ENCODE assay signal across 24 cellular contexts in the genomic region with DNA sequence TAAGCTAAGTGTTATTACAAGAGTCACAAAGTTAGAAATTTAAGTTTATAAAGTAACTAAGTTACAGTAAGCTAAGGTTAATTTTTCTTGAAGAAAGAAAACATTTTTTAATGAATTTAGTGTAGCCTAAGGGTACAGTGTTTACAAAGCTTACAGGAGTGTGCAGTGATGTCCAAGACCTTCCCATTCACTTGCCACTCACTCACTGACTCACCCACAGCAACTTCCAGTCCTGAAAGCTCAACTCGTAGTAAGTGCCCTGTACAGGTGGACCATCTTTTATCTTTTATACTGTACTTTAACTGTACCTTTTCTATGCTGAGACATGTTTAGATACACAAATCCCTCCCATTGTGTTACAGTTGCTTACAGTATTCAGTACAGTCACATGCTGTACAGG.
"Had no signal": no experiment of that assay in that cellular context is flagged by ENCODE, and none has a peak within 500 bp of the region (broad histone marks: within the 10 kb centered on the region; RNA-seq: fewer than 3 reads in every experiment).

No MANE protein-coding gene starts in this region.

- H3K4me1 ChIP-seq: gastroesophageal sphincter, heart left ventricle, left lung, pancreas, right lobe of liver, suprapubic skin, vagina had no signal

- H3K4me3 ChIP-seq: gastroesophageal sphincter, heart left ventricle, hepatocyte, left lung, mucosa of descending colon, pancreas, right lobe of liver, suprapubic skin, transverse colon, vagina had no signal

- DNase-seq: effector CD8-positive, alpha-beta T cell; erythroblast; heart left ventricle; kidney; left cardiac atrium; left lung; mesenchymal stem cell; mucosa of descending colon; naive B cell; pancreas; right lobe of liver; small intestine; stimulated activated CD4-positive, alpha-beta T cell treated with anti-CD3 and anti-CD28 coated beads, Interleukin-15, amount 100 ng/mL, for 24 hours; stimulated activated CD4-positive, alpha-beta T cell treated with anti-CD3 and anti-CD28 coated beads, Interleukin-4, amount 100 ng/mL, for 1 hour; stimulated activated CD8-positive, alpha-beta memory T cell treated with anti-CD3 and anti-CD28 coated beads, Interleukin-4, amount 100 ng/mL, for 48 hours; stimulated activated naive CD4-positive, alpha-beta T cell; stimulated activated naive CD8-positive, alpha-beta T cell treated with anti-CD3 and anti-CD28 coated beads, Interleukin-15, amount 100 ng/mL, for 72 hours; transverse colon had no signal

- H3K27me3 ChIP-seq: gastroesophageal sphincter, hepatocyte, pancreas, right lobe of liver, suprapubic skin, transverse colon, vagina had no signal

- H3K27ac ChIP-seq: gastroesophageal sphincter, heart left ventricle, hepatocyte, left lung, neutrophil, pancreas, right lobe of liver, suprapubic skin, transverse colon, vagina had no signal

- ATAC-seq: gastroesophageal sphincter; heart left ventricle; left cardiac atrium; left lung; mucosa of descending colon; natural killer cell treated with Interleukin-12 subunit alpha and Interleukin-12 subunit beta and Interleukin-15 and Interleukin-18, amount 100 ng/mL, for 72 hours; pancreas; right lobe of liver; stimulated activated naive CD8-positive, alpha-beta T cell treated with anti-CD3 and anti-CD28 coated beads, Interleukin-15, amount 100 ng/mL, for 72 hours had no signal

- H3K9me3 ChIP-seq: gastroesophageal sphincter, heart left ventricle, left lung, mucosa of descending colon, neutrophil, pancreas, right lobe of liver, suprapubic skin, transverse colon, vagina had no signal

- H3K36me3 ChIP-seq: gastroesophageal sphincter, heart left ventricle, left lung, neutrophil, pancreas, right lobe of liver, suprapubic skin, transverse colon, vagina had no signal
